In genomic region chr13:98252931-98253470, GRCh38 we compare ENCODE assay signal across 1 cellular context.
TF ChIP-seq lines count a peak whose summit lies in the region.

No MANE protein-coding gene starts in this region.

TF ChIP-seq in HEK293, 187 proteins besides CTCF, POLR2A, EP300 and RAD21 (continued from another document):
- TF ChIP-seq ZNF24 (tag by site-specific recombination; IDR thresholded peaks at IDR 0.05) (no peak), ZNF202 (tag by site-specific recombination; IDR thresholded peaks at IDR 0.05; ENCODE audit: borderline replicate concordance) (no peak), ZBTB48 (tag by site-specific recombination; IDR thresholded peaks at IDR 0.05) (no peak), ZNF639 (tag by site-specific recombination; IDR thresholded peaks at IDR 0.05) (no peak), GLIS1 (tag by site-specific recombination; IDR thresholded peaks at IDR 0.05) (no peak), PRDM4 (tag by site-specific recombination; IDR thresholded peaks at IDR 0.05) (no peak), ZIC2 (tag by site-specific recombination; IDR thresholded peaks at IDR 0.05) (no peak), ZSCAN16 (tag by site-specific recombination; IDR thresholded peaks at IDR 0.05) (no peak), ZNF629 (tag by site-specific recombination; IDR thresholded peaks at IDR 0.05) (peak; percentile 54), ZNF624 (tag by site-specific recombination; IDR thresholded peaks at IDR 0.05) (no peak), PRDM10 (tag by site-specific recombination; IDR thresholded peaks at IDR 0.05) (no peak), ZFP3 (tag by site-specific recombination; IDR thresholded peaks at IDR 0.05; ENCODE audit: low read depth) (no peak), ZNF174 (tag by site-specific recombination; IDR thresholded peaks at IDR 0.05) (no peak), ZNF26 (tag by site-specific recombination; IDR thresholded peaks at IDR 0.05) (no peak), PRDM6 (tag by site-specific recombination; IDR thresholded peaks at IDR 0.05) (peak; percentile 38; the same call in 1 of the 2 replicates)
